10 cellular contexts compared by ENCODE assay signal in genomic region chr10:5943536-5943935, GRCh38. TPM values are rescaled to one million over a fixed set of nuclear protein-coding genes. Genes with fewer than 3 reads are reported as not detected.
DNase-seq lines count a peak whose midpoint lies in the region; ATAC-seq and TF ChIP-seq lines count a peak whose summit lies in the region.
"Had no signal": no experiment of that assay in that cellular context is flagged by ENCODE, and none has a peak within 500 bp of the region (broad histone marks: within the 10 kb centered on the region; RNA-seq: fewer than 3 reads in every experiment).

No MANE protein-coding gene starts in this region.

- peak; percentile 91 for DNase-seq in GM23248
- DNase-seq in HCEC 1CT: no peak
- DNase-seq in putamen (ENCODE audit: low spot score): no peak
- DNase-seq: activated effector memory CD4-positive, alpha-beta T cell treated with Interleukin-2 at 50 U/mL for 16 hours had no signal

- H3K4me2 ChIP-seq in GM23248 (ENCODE audit: unreplicated experiment): peak overlapping the region; percentile 85

- peaks cover 33% of the 10 kb centered on the region for H3F3A ChIP-seq in GM23248 (ENCODE audit: insufficient read depth)

- TF ChIP-seq CTCF in liver (IDR thresholded peaks at IDR 0.05; ENCODE audit: low read depth, low read length, missing input control): no peak

- H3K4me1 ChIP-seq in GM23248 (ENCODE audit: insufficient read depth) (peaks cover 34% of the 10 kb centered on the region), liver (ENCODE audit: control insufficient read depth in 4 of 4, insufficient read depth in 4 of 4, low read length in 3 of 4) (peaks cover 0 to 4% (median 0%) of the 10 kb centered on the region in 4 donors), stomach smooth muscle (ENCODE audit: control insufficient read depth, insufficient read depth, low read length) (peaks cover 29% of the 10 kb centered on the region)

- H3K27ac ChIP-seq in GM23248 (peak overlapping the region; percentile 100), liver (ENCODE audit: low read depth in 1 of 2, low read length in 2 of 2) (peak overlapping the region; percentile 57 to 65), stomach smooth muscle (ENCODE audit: low read length) (peak overlapping the region; percentile 58)
- H3K27ac ChIP-seq: SK-N-MC had no signal

- no peaks in the 10 kb centered on the region for H3K27me3 Mint-ChIP-seq in dendritic cell treated with granulocyte-macrophage colony-stimulating factor and Interleukin-4, amounts not matched to agents 40 ng/mL and 50 ng/mL, for 4 days

- peak overlapping the region; percentile 86 for H3K27ac Mint-ChIP-seq in dendritic cell treated with granulocyte-macrophage colony-stimulating factor and Interleukin-4, amounts not matched to agents 40 ng/mL and 50 ng/mL, for 4 days

- H3K9me3 Mint-ChIP-seq in dendritic cell treated with granulocyte-macrophage colony-stimulating factor and Interleukin-4, amounts not matched to agents 40 ng/mL and 50 ng/mL, for 4 days: no peaks in the 10 kb centered on the region

- intact Hi-C loops in dendritic cell treated with granulocyte-macrophage colony-stimulating factor and Interleukin-4, amounts not matched to agents 40 ng/mL and 50 ng/mL, for 4 days (cut with micrococcal nuclease): no loop called here

- no peaks in the 10 kb centered on the region for H4K20me1 ChIP-seq in GM23248 (ENCODE audit: insufficient read depth)

- H3K9ac ChIP-seq in GM23248 (peak overlapping the region; percentile 96), liver (ENCODE audit: low read depth in 1 of 2, low read length in 2 of 2) (no peak overlapping the region), stomach smooth muscle (ENCODE audit: low read length in 2 of 2) (peak overlapping the region in 1 of 2 donors; percentile 41)

- TF ChIP-seq RAD21 in liver (IDR thresholded peaks at IDR 0.05): no peak

- H3K27me3 ChIP-seq in GM23248 (replicated peaks; ENCODE audit: insufficient read depth) (no peaks in the 10 kb centered on the region), liver (ENCODE audit: control insufficient read depth in 4 of 4, insufficient read depth in 4 of 4, low read length in 3 of 4) (no peaks in the 10 kb centered on the region), stomach smooth muscle (ENCODE audit: control insufficient read depth in 1 of 2, insufficient read depth in 2 of 2, low read length in 2 of 2) (no peaks in the 10 kb centered on the region)

- H3K4me1 Mint-ChIP-seq in dendritic cell treated with granulocyte-macrophage colony-stimulating factor and Interleukin-4, amounts not matched to agents 40 ng/mL and 50 ng/mL, for 4 days (ENCODE audit: low read depth): peaks cover 63% of the 10 kb centered on the region

- H3K36me3 Mint-ChIP-seq in dendritic cell treated with granulocyte-macrophage colony-stimulating factor and Interleukin-4, amounts not matched to agents 40 ng/mL and 50 ng/mL, for 4 days (ENCODE audit: low read depth): peaks cover 4% of the 10 kb centered on the region

- H3K36me3 ChIP-seq in GM23248 (ENCODE audit: low read depth) (no peaks in the 10 kb centered on the region), liver (ENCODE audit: control insufficient read depth in 4 of 4, insufficient read depth in 3 of 4, low read depth in 1 of 4, low read length in 3 of 4) (no peaks in the 10 kb centered on the region), stomach smooth muscle (ENCODE audit: control insufficient read depth in 2 of 2, insufficient read depth in 2 of 2, low read length in 2 of 2) (peaks cover 3 to 4% of the 10 kb centered on the region in 2 donors)

- peak overlapping the region; percentile 48 for H3K4me3 ChIP-seq in GM23248
- H3K4me3 ChIP-seq in liver (ENCODE audit: low read depth in 1 of 3, low read length in 3 of 3): no peak overlapping the region
- H3K4me3 ChIP-seq in stomach smooth muscle (ENCODE audit: low read length in 2 of 2): no peak overlapping the region
- H3K4me3 ChIP-seq: SK-N-MC had no signal

- no peaks in the 10 kb centered on the region for H3K9me2 ChIP-seq in GM23248 (ENCODE audit: insufficient read depth)

- WGBS in GM23248 (ENCODE audit: low coverage in 1 of 2, low lambda C conversion rate in 2 of 2, missing lambda C conversion rate in 2 of 2), 2 experiments: 11 to 20% methylated on average over 14 to 15 of the region's 15 CpGs
- 68% methylated on average over 15 of the region's 15 CpGs for WGBS in liver

- in situ Hi-C loops in GM23248 (cut with MboI): no loop called here

- H3K79me2 ChIP-seq in GM23248 (ENCODE audit: insufficient read depth): no peaks in the 10 kb centered on the region

- ATAC-seq in GM21825 (IDR thresholded peaks at IDR 0.05; ENCODE audit: unreplicated experiment) (no peak), HG03469 (IDR thresholded peaks at IDR 0.05; ENCODE audit: unreplicated experiment) (no peak)

- H3K9me3 ChIP-seq in GM23248 (ENCODE audit: low read depth) (no peaks in the 10 kb centered on the region), liver (ENCODE audit: control insufficient read depth in 4 of 4, low read length in 3 of 4) (no peaks in the 10 kb centered on the region), stomach smooth muscle (ENCODE audit: control insufficient read depth in 2 of 2, low read length in 2 of 2) (no peaks in the 10 kb centered on the region)

- H3K4me3 Mint-ChIP-seq in dendritic cell treated with granulocyte-macrophage colony-stimulating factor and Interleukin-4, amounts not matched to agents 40 ng/mL and 50 ng/mL, for 4 days: no peak overlapping the region

- no peak overlapping the region for H2AFZ ChIP-seq in GM23248

TF ChIP-seq in liver, 16 proteins besides CTCF, POLR2A, EP300 and RAD21 (continues in another document):
- TF ChIP-seq FOXA1 (IDR thresholded peaks at IDR 0.05): no peak
- no peak for TF ChIP-seq ATF3 (IDR thresholded peaks at IDR 0.05)
- TF ChIP-seq ZBTB33 (IDR thresholded peaks at IDR 0.05): no peak
- no peak for TF ChIP-seq HNF4A (conservative IDR thresholded peaks at IDR 0.05)
- TF ChIP-seq MAX (IDR thresholded peaks at IDR 0.05): no peak
- no peak for TF ChIP-seq JUND (IDR thresholded peaks at IDR 0.05)
- no peak for TF ChIP-seq NR2F2 (IDR thresholded peaks at IDR 0.05)
- TF ChIP-seq FOXA2 (IDR thresholded peaks at IDR 0.05): no peak
- TF ChIP-seq YY1 (IDR thresholded peaks at IDR 0.05): no peak
- TF ChIP-seq SP1 (IDR thresholded peaks at IDR 0.05): no peak
- no peak for TF ChIP-seq HNF4G (IDR thresholded peaks at IDR 0.05)
- no peak for TF ChIP-seq REST (IDR thresholded peaks at IDR 0.05)

RNA-seq across cellular contexts. Expression of gene IL15RA, which starts 33.8 kb away (rescaled TPM):
- 0.89 and 7.0 TPM in 2 replicates for total RNA-seq in GM23248 (2014; rRNA removed; shearing (Covaris generic))
- polyA plus RNA-seq in GM23248 (2016; fragmentation: Nextera tagmentation; extraction: Ambion mirVana) (4.0 and 4.9 TPM in 2 replicates), liver (10 to 100 TPM in 1 of 2 donors, 1 to 10 TPM in 1; 9.6 to 10.7 TPM)
- 1 to 10 TPM; 6.6 to 9.2 TPM for total RNA-seq in liver

RNA-seq across cellular contexts. Expression of gene FBH1, which starts 53.5 kb away (rescaled TPM):
- total RNA-seq in GM23248 (2014; rRNA removed; shearing (Covaris generic)): 79.3 and 87.6 TPM in 2 replicates
- 66.4 and 71.4 TPM in 2 replicates for polyA plus RNA-seq in GM23248 (2016; fragmentation: Nextera tagmentation; extraction: Ambion mirVana)
- total RNA-seq in liver: 10 to 100 TPM; 58.1 to 58.4 TPM
- 10 to 100 TPM; 19.9 to 38.1 TPM for polyA plus RNA-seq in liver

RNA-seq across cellular contexts. Expression of gene ANKRD16, which starts 53.8 kb away (rescaled TPM):
- total RNA-seq in GM23248 (2014; rRNA removed; shearing (Covaris generic)): 5.4 and 5.9 TPM in 2 replicates
- polyA plus RNA-seq in GM23248 (2016; fragmentation: Nextera tagmentation; extraction: Ambion mirVana): 2.7 and 3.1 TPM in 2 replicates
- 1 to 10 TPM; 2.0 to 3.6 TPM for total RNA-seq in liver
- 1 to 10 TPM; 1.1 to 2.7 TPM for polyA plus RNA-seq in liver
